ENCODE assay signal across 13 cellular contexts in genomic region chr2:112540906-112541305, GRCh38. TPM values are rescaled to one million over a fixed set of nuclear protein-coding genes. Genes with fewer than 3 reads are reported as not detected.
DNase-seq lines count a peak whose midpoint lies in the region; ATAC-seq, FAIRE-seq and TF ChIP-seq lines count a peak whose summit lies in the region.
"Had no signal": no experiment of that assay in that cellular context is flagged by ENCODE, and none has a peak within 500 bp of the region (broad histone marks: within the 10 kb centered on the region; RNA-seq: fewer than 3 reads in every experiment).

No MANE protein-coding gene starts in this region.

- TF ChIP-seq RAD21 in GM12878 (IDR thresholded peaks at IDR 0.05; ENCODE audit: insufficient read depth, low read depth, low read length) = no peak

- CTCF ChIA-PET in CD8-positive, alpha-beta T cell (lab: Charles Lee) = no interaction called here
- CTCF ChIA-PET in GM12878 (lab: Yijun Ruan, JAX) = interaction anchor here (1.2 to 1.5 kb wide), 3 partner anchors 42 to 282 kb away, joined by 3 to 4 read pairs (median 3); no protein-coding TSS in a partner anchor

- peak overlapping the region; percentile 5 for H3K4me3 Mint-ChIP-seq in CD8-positive, alpha-beta T cell
- H3K4me3 Mint-ChIP-seq: activated T-cell treated with anti-CD3 and anti-CD28 coated beads, Interleukin-2, amount 50 U/mL, for 72 hours had no signal

- peak overlapping the region; percentile 80 for H3K9ac ChIP-seq in GM12878 (ENCODE audit: control insufficient read depth, insufficient read depth, low read length)

- no peaks in the 10 kb centered on the region for H3K27me3 Mint-ChIP-seq in CD8-positive, alpha-beta T cell (ENCODE audit: low read depth)
- H3K27me3 Mint-ChIP-seq: T-cell had no signal

- H3K9me3 Mint-ChIP-seq in CD8-positive, alpha-beta T cell = peaks cover 3% of the 10 kb centered on the region
- H3K9me3 Mint-ChIP-seq: T-cell had no signal

- no peaks in the 10 kb centered on the region for H4K20me1 ChIP-seq in GM12878 (ENCODE audit: control insufficient read depth, insufficient read depth)

- TF ChIP-seq POLR2A in GM12878 (IDR thresholded peaks at IDR 0.05; ENCODE audit: low read depth, low read length) = no peak

- H3K4me1 ChIP-seq in CD8-positive, alpha-beta T cell (ENCODE audit: insufficient read depth, low read length) = peaks cover 17% of the 10 kb centered on the region
- H3K4me1 ChIP-seq in GM12878 (ENCODE audit: control insufficient read depth, insufficient read depth, low read length) (no peaks in the 10 kb centered on the region), neutrophil (ENCODE audit: control insufficient read depth in 1 of 2, insufficient read depth in 1 of 2, low read depth in 1 of 2, low read length in 1 of 2) (peaks cover 21 to 22% of the 10 kb centered on the region in 2 experiments)

- no peaks in the 10 kb centered on the region for H3K36me3 ChIP-seq in CD8-positive, alpha-beta T cell (ENCODE audit: insufficient read depth, low read length)
- H3K36me3 ChIP-seq in GM12878 (ENCODE audit: control insufficient read depth in 2 of 2, insufficient read depth in 2 of 2, low read length in 1 of 2) = no peaks in the 10 kb centered on the region
- H3K36me3 ChIP-seq in neutrophil = no peaks in the 10 kb centered on the region

- BruUV-seq in GM12878 (replicated peaks; lab: Mats Ljungman, UMichigan) = no TSS peak

- peak overlapping the region; percentile 98 for H2AFZ ChIP-seq in GM12878 (ENCODE audit: control insufficient read depth, low read depth, low read length)

- H3K36me3 Mint-ChIP-seq in CD8-positive, alpha-beta T cell = peaks cover under 1% of the 10 kb centered on the region

- ATAC-seq in CD8-positive, alpha-beta T cell = no peak
- ATAC-seq in GM12878 (no peak), GM18868 (IDR thresholded peaks at IDR 0.05; ENCODE audit: unreplicated experiment) (no peak), GM21447 (IDR thresholded peaks at IDR 0.05; ENCODE audit: unreplicated experiment) (no peak)

- POLR2A ChIA-PET in CD8-positive, alpha-beta T cell (lab: Charles Lee) = no interaction called here
- POLR2A ChIA-PET in GM12878 (lab: Charles Lee) = interaction anchor here (0.7 to 1.2 kb wide), 2 partner anchors 11 to 353 kb away, joined by 3 read pairs; no protein-coding TSS in a partner anchor

- no peak overlapping the region for H3K4me3 ChIP-seq in CD8-positive, alpha-beta T cell (ENCODE audit: low read depth, low read length)
- peak overlapping the region; percentile 98 for H3K4me3 ChIP-seq in HL-60 (replicated peaks; ENCODE audit: insufficient read depth, low read length)
- peak overlapping the region; percentile 85 for H3K4me3 ChIP-seq in GM12878
- H3K4me3 ChIP-seq in neutrophil (ENCODE audit: low read depth in 1 of 2, low read length in 1 of 2) = peak overlapping the region; percentile 88 to 91

- H3K27ac ChIP-seq in CD8-positive, alpha-beta T cell (ENCODE audit: low read depth, low read length) = no peak overlapping the region
- peak overlapping the region; percentile 93 for H3K27ac ChIP-seq in HL-60 (replicated peaks)
- H3K27ac ChIP-seq in GM12878 (ENCODE audit: control insufficient read depth, insufficient read depth) = peak overlapping the region; percentile 81
- peak overlapping the region; percentile 91 for H3K27ac ChIP-seq in neutrophil

- 3% methylated on average over 2 of the region's 2 CpGs for WGBS in GM12878 (ENCODE audit: insufficient coverage, insufficient replicate concordance, low lambda C conversion rate, missing lambda C conversion rate)

- intact Hi-C loops in CD8-positive, alpha-beta T cell (cut with DNase I, micrococcal nuclease) = loop anchor here (1.0 to 10.0 kb wide), 10 partner anchors 106 to 1866 kb away; partner anchors contain the start of genes ZC3H6 (in 2 of the 2), ANAPC1 (in 1 of the 2), BUB1 (in 1 of the 2) and CKAP2L (in 1 of the 2)
- intact Hi-C loops in GM12878 (cut with micrococcal nuclease; ENCODE audit: unreplicated experiment) = loop anchor here (1.0 kb wide), 1 partner anchor 60 kb away; no protein-coding TSS in a partner anchor

- peaks cover 39% of the 10 kb centered on the region for H3K79me2 ChIP-seq in GM12878 (ENCODE audit: control insufficient read depth, insufficient read depth, low read length)

- no peak for TF ChIP-seq EP300 in GM12878 (IDR thresholded peaks at IDR 0.05; ENCODE audit: borderline replicate concordance in 1 of 2, control insufficient read depth in 1 of 2, low read depth in 2 of 2, low read length in 2 of 2)

- TF ChIP-seq CTCF in CD8-positive, alpha-beta T cell (IDR thresholded peaks at IDR 0.05) = no peak
- TF ChIP-seq CTCF in HL-60 (IDR thresholded peaks at IDR 0.05; ENCODE audit: insufficient read depth, low read length) (no peak), GM12878 (IDR thresholded peaks at IDR 0.05 in 2 of 3, conservative IDR thresholded peaks at IDR 0.05 in 1 of 3; ENCODE audit: control insufficient read depth in 2 of 3, extremely low read depth in 1 of 3, insufficient read depth in 1 of 3, low read depth in 3 of 3, low read length in 3 of 3) (no peak), neutrophil (IDR thresholded peaks at IDR 0.05) (no peak)

- FAIRE-seq in GM12878 (lab: Jason Lieb, UNC) = no peak
- FAIRE-seq: islet of Langerhans had no signal

- RAD21 ChIA-PET in GM12878 (lab: Charles Lee; ENCODE audit: unreplicated experiment) = interaction anchor here (0.9 kb wide), 1 partner anchor 84 kb away, joined by 3 read pairs; no protein-coding TSS in a partner anchor

- peak overlapping the region; percentile 67 for H3K4me2 ChIP-seq in GM12878 (ENCODE audit: control insufficient read depth, insufficient read depth)

- DNase-seq in CD8-positive, alpha-beta T cell = no peak
- no peak for DNase-seq in HL-60 (ENCODE audit: low read depth in 1 of 2, low spot score in 1 of 2)
- DNase-seq in GM12878 (ENCODE audit: low read depth, low spot score) = no peak
- no peak for DNase-seq in inferior parietal cortex (ENCODE audit: extremely low spot score)
- DNase-seq in NCI-H526 treated with DMSO at 0.1 percent for 48 hours (lab: John Stamatoyannopoulos, UW) = no peak
- DNase-seq: foreskin keratinocyte, NCI-H2107 had no signal

- H3K27ac Mint-ChIP-seq in CD8-positive, alpha-beta T cell = no peak overlapping the region

- SMC1A ChIA-PET in GM12878 (lab: Charles Lee; ENCODE audit: uncharacterized antibody, unreplicated experiment) = interaction anchor here (0.6 to 1.2 kb wide), 3 partner anchors 12 to 182 kb away, joined by 3 to 4 read pairs (median 3); no protein-coding TSS in a partner anchor

- peaks cover 21% of the 10 kb centered on the region for H3K4me1 Mint-ChIP-seq in CD8-positive, alpha-beta T cell (ENCODE audit: low read depth)

- no peaks in the 10 kb centered on the region for H3K9me3 ChIP-seq in CD8-positive, alpha-beta T cell (ENCODE audit: low read length)
- H3K9me3 ChIP-seq in GM12878 (replicated peaks; ENCODE audit: control insufficient read depth, insufficient read depth, low read length) (no peaks in the 10 kb centered on the region), neutrophil (no peaks in the 10 kb centered on the region)

- in situ Hi-C loops in GM12878 (cut with MboI) = no loop called here

- no peaks in the 10 kb centered on the region for H3K27me3 ChIP-seq in CD8-positive, alpha-beta T cell (ENCODE audit: insufficient read depth, low read length)
- no peaks in the 10 kb centered on the region for H3K27me3 ChIP-seq in HL-60 (ENCODE audit: insufficient read depth, poor library complexity, severe bottlenecking)
- no peaks in the 10 kb centered on the region for H3K27me3 ChIP-seq in GM12878 (replicated peaks in 1 of 2; ENCODE audit: control insufficient read depth in 2 of 2, insufficient read depth in 2 of 2, low read length in 1 of 2)
- H3K27me3 ChIP-seq in neutrophil = no peaks in the 10 kb centered on the region
- H3K27me3 ChIP-seq: foreskin keratinocyte had no signal

RNA-seq across cellular contexts. Expression of gene POLR1B, which starts 1.4 kb away (rescaled TPM):
- 10 to 100 TPM; 10.0 to 11.0 TPM for total RNA-seq in CD8-positive, alpha-beta T cell
- total RNA-seq in GM12878 (2013; cell fraction: nucleolus; rRNA removed) = 43.8 and 53.7 TPM in 2 replicates
- 30.1 and 31.2 TPM in 2 replicates for total RNA-seq in GM12878 (2014; rRNA removed)
- 36.7 and 37.8 TPM in 2 replicates for total RNA-seq in GM12878 (2014; rRNA removed; fragmentation: Illumina TruSeq; extraction: Trizol)
- total RNA-seq in GM12878 (2021) = 45.1 and 55.8 TPM in 2 replicates
- 12.6 TPM for polyA plus RNA-seq in GM12878 (2011; ENCODE audit: low read depth)
- polyA plus RNA-seq in GM12878 (2011; rRNA removed) = 35.7 and 38.6 TPM in 2 replicates
- polyA plus RNA-seq in GM12878 (2011; cell fraction: cytosol; rRNA removed) = 28.7 and 33.2 TPM in 2 replicates
- 21.1 and 36.1 TPM in 2 replicates for polyA plus RNA-seq in GM12878 (2011; cell fraction: nucleus; rRNA removed)
- polyA plus RNA-seq in GM12878 (2012) = 12.6 and 16.2 TPM in 2 replicates
- polyA plus RNA-seq in GM12878 (2014; fragmentation: Illumina TruSeq; extraction: Trizol) = 33.6 and 37.9 TPM in 2 replicates
- 10 to 100 TPM; 13.4 to 14.3 TPM for polyA plus RNA-seq in GM12878 (2014; fragmentation: Nextera tagmentation; extraction: Ambion mirVana)
- 27.4 and 36.1 TPM in 2 replicates for polyA plus RNA-seq in GM12878 (2014; rRNA removed)
- polyA plus RNA-seq in GM12878 (2016; fragmentation: Nextera tagmentation; extraction: Ambion mirVana) = 10 to 100 TPM; 46.7 to 47.2 TPM
- polyA minus RNA-seq in GM12878 (2011; rRNA and poly(A)+ RNA removed) = 88.5 and 101 TPM in 2 replicates
- polyA minus RNA-seq in GM12878 (2011; cell fraction: cytosol; rRNA and poly(A)+ RNA removed) = 32.0 and 36.5 TPM in 2 replicates
- 19.5 and 30.7 TPM in 2 replicates for polyA minus RNA-seq in GM12878 (2011; cell fraction: nucleus; rRNA and poly(A)+ RNA removed)

RNA-seq across cellular contexts. Expression of gene CHCHD5, which starts 43.5 kb away (rescaled TPM):
- 10 to 100 TPM; 12.0 to 15.5 TPM for total RNA-seq in CD8-positive, alpha-beta T cell
- total RNA-seq in GM12878 (2013; cell fraction: nucleolus; rRNA removed) = 9.8 and 9.9 TPM in 2 replicates
- total RNA-seq in GM12878 (2014; rRNA removed) (25.7 and 37.2 TPM in 2 replicates), GM12878 (2014; rRNA removed; fragmentation: Illumina TruSeq; extraction: Trizol) (21.5 and 22.9 TPM in 2 replicates), GM12878 (2021) (40.6 and 43.1 TPM in 2 replicates)
- 46.5 TPM for polyA plus RNA-seq in GM12878 (2011; ENCODE audit: low read depth)
- polyA plus RNA-seq in GM12878 (2011; rRNA removed) (10.0 and 18.5 TPM in 2 replicates), GM12878 (2014; fragmentation: Illumina TruSeq; extraction: Trizol) (2.7 and 16.4 TPM in 2 replicates), GM12878 (2014; fragmentation: Nextera tagmentation; extraction: Ambion mirVana) (10 to 100 TPM; 65.1 to 85.6 TPM), GM12878 (2014; rRNA removed) (47.4 and 56.8 TPM in 2 replicates), GM12878 (2016; fragmentation: Nextera tagmentation; extraction: Ambion mirVana) (100 to 1,000 TPM; 104 to 118 TPM)
- polyA plus RNA-seq in GM12878 (2011; cell fraction: cytosol; rRNA removed) = 40.1 and 40.5 TPM in 2 replicates
- polyA plus RNA-seq in GM12878 (2011; cell fraction: nucleus; rRNA removed) = 25.8 and 29.2 TPM in 2 replicates
- 52.2 and 53.0 TPM in 2 replicates for polyA plus RNA-seq in GM12878 (2012)
- 5.1 and 8.6 TPM in 2 replicates for polyA minus RNA-seq in GM12878 (2011; rRNA and poly(A)+ RNA removed)
- polyA minus RNA-seq in GM12878 (2011; cell fraction: cytosol; rRNA and poly(A)+ RNA removed) = 2.8 and 6.3 TPM in 2 replicates
- polyA minus RNA-seq in GM12878 (2011; cell fraction: nucleus; rRNA and poly(A)+ RNA removed) = 3.5 and 5.1 TPM in 2 replicates

RNA-seq across cellular contexts. Expression of gene TTL, which starts 59.0 kb away (rescaled TPM):
- total RNA-seq in CD8-positive, alpha-beta T cell = 1 to 10 TPM; 8.1 to 8.7 TPM
- 28.7 and 29.4 TPM in 2 replicates for total RNA-seq in GM12878 (2013; cell fraction: nucleolus; rRNA removed)
- total RNA-seq in GM12878 (2014; rRNA removed) (16.6 and 16.7 TPM in 2 replicates), GM12878 (2014; rRNA removed; fragmentation: Illumina TruSeq; extraction: Trizol) (21.1 and 21.8 TPM in 2 replicates), GM12878 (2021) (24.1 and 27.1 TPM in 2 replicates)
- 4.6 TPM for polyA plus RNA-seq in GM12878 (2011; ENCODE audit: low read depth)
- polyA plus RNA-seq in GM12878 (2011; rRNA removed) (17.4 and 19.9 TPM in 2 replicates), GM12878 (2014; fragmentation: Illumina TruSeq; extraction: Trizol) (23.0 and 24.7 TPM in 2 replicates), GM12878 (2014; fragmentation: Nextera tagmentation; extraction: Ambion mirVana) (1 to 10 TPM; 3.9 to 4.8 TPM), GM12878 (2014; rRNA removed) (15.2 and 15.5 TPM in 2 replicates), GM12878 (2016; fragmentation: Nextera tagmentation; extraction: Ambion mirVana) (1 to 10 TPM; 5.0 to 5.2 TPM)
- polyA plus RNA-seq in GM12878 (2011; cell fraction: cytosol; rRNA removed) = 13.2 and 13.6 TPM in 2 replicates
- polyA plus RNA-seq in GM12878 (2011; cell fraction: nucleus; rRNA removed) = 15.4 and 18.9 TPM in 2 replicates
- polyA plus RNA-seq in GM12878 (2012) = 5.8 and 6.1 TPM in 2 replicates
- polyA minus RNA-seq in GM12878 (2011; rRNA and poly(A)+ RNA removed) = 18.7 and 23.0 TPM in 2 replicates
- polyA minus RNA-seq in GM12878 (2011; cell fraction: cytosol; rRNA and poly(A)+ RNA removed) = 6.1 and 14.3 TPM in 2 replicates
- polyA minus RNA-seq in GM12878 (2011; cell fraction: nucleus; rRNA and poly(A)+ RNA removed) = 6.9 and 12.4 TPM in 2 replicates
